In genomic region chr1:84506729-84507453, GRCh38 we compare ENCODE assay signal across 8 cellular contexts. TPM values are rescaled to one million over a fixed set of nuclear protein-coding genes. Genes with fewer than 3 reads are reported as not detected.
DNase-seq lines count a peak whose midpoint lies in the region; ATAC-seq and TF ChIP-seq lines count a peak whose summit lies in the region.

No MANE protein-coding gene starts in this region.

- TF ChIP-seq CTCF in SU-DHL-6 (IDR thresholded peaks at IDR 0.05; ENCODE audit: insufficient read depth, low read length, poor library complexity, severe bottlenecking): no peak
- no peak for TF ChIP-seq CTCF in fibroblast of mammary gland (conservative IDR thresholded peaks at IDR 0.05; ENCODE audit: control insufficient read depth, insufficient read depth, low read depth, low read length)

- 0 out of 2 replicates have a peak, but pooled peaks cover 3% of the 10 kb centered on the region for H3K36me3 ChIP-seq in SU-DHL-6 (ENCODE audit: low read length)

- H3F3A ChIP-seq in SU-DHL-6 (ENCODE audit: insufficient read depth): peaks cover 5% of the 10 kb centered on the region; the same call in 1 of the 2 replicates

- peak overlapping the region; percentile 69 for H3K9ac ChIP-seq in SU-DHL-6 (ENCODE audit: low read length)

- peaks cover 38% of the 10 kb centered on the region for H3K79me2 ChIP-seq in SU-DHL-6 (ENCODE audit: insufficient read depth, low read length)

- H2AFZ ChIP-seq in SU-DHL-6 (ENCODE audit: low read depth, low read length, severe bottlenecking): peak overlapping the region; percentile 88

- peak; percentile 71 for DNase-seq in NCI-H2107 treated with DMSO at 0.1 percent for 48 hours (lab: John Stamatoyannopoulos, UW; ENCODE audit: unreplicated experiment)
- no peak for DNase-seq in NCI-H2107 (lab: John Stamatoyannopoulos, UW)
- DNase-seq in fibroblast of mammary gland (ENCODE audit: low read depth): peak; percentile 5
- DNase-seq in skeletal muscle cell (ENCODE audit: low read depth): no peak
- DNase-seq in HCEC 1CT: no peak
- no peak for DNase-seq in cerebellum (ENCODE audit: low spot score)
- no peak for DNase-seq in left lobe of liver (ENCODE audit: low spot score)

- no peaks in the 10 kb centered on the region for H3K9me2 ChIP-seq in SU-DHL-6 (replicated peaks; ENCODE audit: insufficient read depth, low read length)

- H3K4me3 ChIP-seq in SU-DHL-6 (ENCODE audit: insufficient read depth, low read length, poor library complexity, severe bottlenecking) (peak overlapping the region; percentile 85), fibroblast of mammary gland (ENCODE audit: control insufficient read depth, low read depth, low read length) (peak overlapping the region; percentile 83), skeletal muscle cell (ENCODE audit: low read depth, low read length) (peak overlapping the region; percentile 79)

- no peaks in the 10 kb centered on the region for H3K27me3 ChIP-seq in SU-DHL-6 (ENCODE audit: low read length)

- ATAC-seq in left lobe of liver: no peak

- H3K4me2 ChIP-seq in SU-DHL-6 (ENCODE audit: low read depth, low read length, poor library complexity, severe bottlenecking): peak overlapping the region; percentile 82

- H4K20me1 ChIP-seq in SU-DHL-6 (ENCODE audit: low read depth, low read length): peaks cover 8% of the 10 kb centered on the region; the same call in 1 of the 2 replicates

- peak overlapping the region; percentile 79 for H3K27ac ChIP-seq in SU-DHL-6 (ENCODE audit: low read depth, low read length)

- no peaks in the 10 kb centered on the region for H3K9me3 ChIP-seq in SU-DHL-6 (ENCODE audit: insufficient read depth, low read length)

RNA-seq across cellular contexts. Expression of gene GNG5, which starts 0.5 kb away (rescaled TPM):
- total RNA-seq in cerebellum: 7.4 TPM
- 45.0 TPM for total RNA-seq in left lobe of liver

RNA-seq across cellular contexts. Expression of gene SPATA1, which starts 0.7 kb away (rescaled TPM):
- total RNA-seq in cerebellum: 2.0 TPM
- 1.6 TPM for total RNA-seq in left lobe of liver

RNA-seq across cellular contexts. Expression of gene RPF1, which starts 27.8 kb away (rescaled TPM):
- total RNA-seq in cerebellum (17.5 TPM), left lobe of liver (8.6 TPM)

Comparison
In these comparisons a context has a peak if more than half of its experiments do, and no peak if none do; other contexts are left out.
1. DNase-seq: peak in NCI-H2107 treated with DMSO at 0.1 percent for 48 hours (single experiment) and fibroblast of mammary gland (single experiment); none in NCI-H2107 (single experiment), skeletal muscle cell (single experiment), HCEC 1CT (single experiment), cerebellum (single experiment) and left lobe of liver (single experiment).
2. Peak in every context shown above with its lines, with median percentiles within 50 percentile points of each other: H3K4me3 ChIP-seq.